In genomic region chr10:48937796-48938195, GRCh38 we compare ENCODE assay signal across 36 cellular contexts. TPM values are rescaled to one million over a fixed set of nuclear protein-coding genes. Genes with fewer than 3 reads are reported as not detected.
"Had no signal": no experiment of that assay in that cellular context is flagged by ENCODE, and none has a peak within 500 bp of the region (broad histone marks: within the 10 kb centered on the region; RNA-seq: fewer than 3 reads in every experiment).

No MANE protein-coding gene starts in this region.

- H3K4me1 Mint-ChIP-seq: activated B cell treated with CpG ODN at 0.5 μM for 24 hours had no signal

- H3K27me3 Mint-ChIP-seq: activated B cell treated with CpG ODN at 0.5 μM for 24 hours; activated CD4-positive, alpha-beta memory T cell treated with anti-CD3 and anti-CD28 coated beads for 36 hours had no signal

- H3K27ac Mint-ChIP-seq: activated B cell treated with CpG ODN at 0.5 μM for 24 hours; activated CD4-positive, alpha-beta memory T cell treated with anti-CD3 and anti-CD28 coated beads for 36 hours; activated naive CD4-positive, alpha-beta T cell treated with anti-CD3 and anti-CD28 coated beads for 36 hours; activated naive CD4-positive, alpha-beta T cell treated with anti-CD3 and anti-CD28 coated beads, Interleukin-2, amount 50 U/mL, for 72 hours; activated T-helper 1 cell treated with anti-CD3 and anti-CD28 coated beads, Interleukin-12 subunit alpha, Interleukin-12 subunit beta, Interleukin-2, Interleukin-4 antibody, amounts not matched to agents 30 ng/mL and 10 ng/mL and 1 ng/mL, durations not matched to agents 14 hours and 24 hours and 36 hours; T-helper 1 cell treated with Interleukin-12 subunit alpha and Interleukin-12 subunit beta and Interleukin-4 antibody, amounts not matched to agents 30 μg/mL and 1 μg/mL, for 36 hours; T-helper 2 cell treated with Interferon-gamma antibody and Interleukin-4, amounts not matched to agents 5 μg/mL and 100 μg/mL, for 36 hours had no signal

- ATAC-seq: activated naive CD4-positive, alpha-beta T cell treated with anti-CD3 and anti-CD28 coated beads, Interleukin-2, amount 50 U/mL, for 72 hours; activated T-cell treated with anti-CD3 and anti-CD28 coated beads, Interleukin-2, amount 50 U/mL, for 4 hours; body of pancreas; PC-3 had no signal

- H3K9me3 Mint-ChIP-seq: activated B cell treated with CpG ODN at 0.5 μM for 24 hours; activated CD4-positive, alpha-beta memory T cell treated with anti-CD3 and anti-CD28 coated beads for 36 hours; activated naive CD4-positive, alpha-beta T cell treated with anti-CD3 and anti-CD28 coated beads for 36 hours; activated naive CD4-positive, alpha-beta T cell treated with anti-CD3 and anti-CD28 coated beads, Interleukin-2, amount 50 U/mL, for 72 hours; activated T-cell treated with anti-CD3 and anti-CD28 coated beads, Interleukin-2, amount 50 U/mL, for 4 hours; activated T-helper 1 cell treated with anti-CD3 and anti-CD28 coated beads, Interleukin-12 subunit alpha, Interleukin-12 subunit beta, Interleukin-2, Interleukin-4 antibody, amounts not matched to agents 30 ng/mL and 10 ng/mL and 1 ng/mL, durations not matched to agents 14 hours and 24 hours and 36 hours; T-helper 1 cell treated with Interleukin-12 subunit alpha and Interleukin-12 subunit beta and Interleukin-4 antibody, amounts not matched to agents 30 μg/mL and 1 μg/mL, for 36 hours; T-helper 2 cell treated with Interferon-gamma antibody and Interleukin-4, amounts not matched to agents 5 μg/mL and 100 μg/mL, for 36 hours had no signal

- DNase-seq: activated B cell treated with CpG ODN at 0.5 μM for 24 hours; activated CD4-positive, alpha-beta memory T cell treated with anti-CD3 and anti-CD28 coated beads for 36 hours; activated CD4-positive, alpha-beta T cell treated with anti-CD3 and anti-CD28 coated beads for 4 hours; activated CD4-positive, alpha-beta T cell treated with anti-CD3 and anti-CD28 coated beads, Interleukin-2, amount 50 U/mL, for 1 hour; activated CD4-positive, CD25-positive, alpha-beta regulatory T cell treated with anti-CD3 and anti-CD28 coated beads, Interleukin-2, amount 50 U/mL, for 72 hours; activated gamma-delta T cell treated with Interleukin-2 at 50 U/mL for 16 hours; activated naive CD4-positive, alpha-beta T cell treated with anti-CD3 and anti-CD28 coated beads for 36 hours; activated T-cell treated with anti-CD3 and anti-CD28 coated beads for 4 hours; activated T-cell treated with anti-CD3 and anti-CD28 coated beads, Interleukin-2, amount 50 U/mL, for 4 hours; body of pancreas; Kasumi-1; KG1; MG63; NCI-H1048; NCI-H1105 treated with DMSO at 0.1 percent for 48 hours; NCI-H1436; NCI-H1694; NCI-H1930; NCI-H2081 treated with DMSO at 0.1 percent for 48 hours; NCI-H345; NCI-H524 treated with DMSO at 0.1 percent for 48 hours; NK-92 treated with Interleukin-12 subunit alpha and Interleukin-12 subunit beta, amount 100 ng/mL, for 24 hours; PC-3; RPMI8226; SHP77 treated with DMSO at 0.1 percent for 48 hours; SK-N-SH had no signal

- H3K36me3 Mint-ChIP-seq: activated CD4-positive, alpha-beta memory T cell treated with anti-CD3 and anti-CD28 coated beads for 36 hours; activated naive CD4-positive, alpha-beta T cell treated with anti-CD3 and anti-CD28 coated beads, Interleukin-2, amount 50 U/mL, for 72 hours had no signal

- H3K4me3 Mint-ChIP-seq: activated B cell treated with CpG ODN at 0.5 μM for 24 hours; activated CD4-positive, alpha-beta memory T cell treated with anti-CD3 and anti-CD28 coated beads for 36 hours; activated naive CD4-positive, alpha-beta T cell treated with anti-CD3 and anti-CD28 coated beads for 36 hours; activated T-cell treated with anti-CD3 and anti-CD28 coated beads, Interleukin-2, amount 50 U/mL, for 4 hours; activated T-helper 1 cell treated with anti-CD3 and anti-CD28 coated beads, Interleukin-12 subunit alpha, Interleukin-12 subunit beta, Interleukin-2, Interleukin-4 antibody, amounts not matched to agents 30 ng/mL and 10 ng/mL and 1 ng/mL, durations not matched to agents 14 hours and 24 hours and 36 hours; T-helper 1 cell treated with Interleukin-12 subunit alpha and Interleukin-12 subunit beta and Interleukin-4 antibody, amounts not matched to agents 30 μg/mL and 1 μg/mL, for 36 hours; T-helper 2 cell treated with Interferon-gamma antibody and Interleukin-4, amounts not matched to agents 5 μg/mL and 100 μg/mL, for 36 hours had no signal

RNA-seq across cellular contexts. Expression of gene LRRC18, which starts 1.8 kb away (rescaled TPM):
- total RNA-seq: activated B cell treated with CpG ODN at 0.5 μM for 24 hours; activated CD4-positive, alpha-beta memory T cell treated with anti-CD3 and anti-CD28 coated beads for 36 hours; activated naive CD4-positive, alpha-beta T cell treated with anti-CD3 and anti-CD28 coated beads for 36 hours; activated naive CD4-positive, alpha-beta T cell treated with anti-CD3 and anti-CD28 coated beads, Interleukin-2, amount 50 U/mL, for 72 hours; activated T-cell treated with anti-CD3 and anti-CD28 coated beads, Interleukin-2, amount 50 U/mL, for 4 hours; activated T-helper 1 cell treated with anti-CD3 and anti-CD28 coated beads, Interleukin-12 subunit alpha, Interleukin-12 subunit beta, Interleukin-2, Interleukin-4 antibody, amounts not matched to agents 30 ng/mL and 10 ng/mL and 1 ng/mL, durations not matched to agents 14 hours and 24 hours and 36 hours; adrenal gland; astrocyte; body of pancreas; breast epithelium; cardiac septum; NCI-H460; PC-3; SJSA1 had no signal
